In the genomic region with DNA sequence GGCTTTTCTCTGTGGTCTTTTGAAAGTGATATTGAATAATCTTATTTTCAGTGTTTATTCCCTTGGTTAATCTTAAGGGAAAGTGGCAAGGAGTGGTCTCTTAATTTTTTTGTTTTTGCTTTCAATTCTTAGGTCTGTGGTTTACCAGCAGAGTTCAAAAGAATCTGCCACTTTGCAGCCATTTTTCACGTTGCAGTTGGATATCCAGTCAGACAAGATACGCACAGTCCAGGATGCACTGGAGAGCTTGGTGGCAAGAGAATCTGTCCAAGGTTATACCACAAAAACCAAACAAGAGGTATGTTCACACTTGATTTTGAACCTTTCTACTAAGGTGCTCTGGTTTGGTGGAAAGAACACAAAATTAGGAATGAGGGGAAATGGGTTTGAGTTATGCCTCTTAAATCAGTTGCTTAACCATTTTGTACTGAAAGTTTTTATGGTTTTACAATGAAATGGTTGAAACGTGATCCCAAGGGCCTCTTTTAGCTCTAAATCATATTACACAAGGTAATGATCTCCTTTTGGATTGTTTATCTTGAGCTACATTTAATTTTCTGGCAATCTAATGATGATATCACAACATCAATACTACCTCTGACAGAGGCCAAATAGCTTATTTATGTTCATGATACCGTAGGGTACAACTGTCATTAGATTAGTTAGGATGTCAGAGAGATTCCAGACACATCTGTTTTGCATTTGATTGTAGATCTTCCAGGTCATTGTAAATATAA, we compare ENCODE assay signal across 1 cellular context.
TF ChIP-seq lines count a peak whose summit lies in the region.

No MANE protein-coding gene starts in this region.

TF ChIP-seq in SK-N-SH, 30 proteins besides CTCF, POLR2A, EP300 and RAD21 (continued from another document):
- TF ChIP-seq, protein P1, sequence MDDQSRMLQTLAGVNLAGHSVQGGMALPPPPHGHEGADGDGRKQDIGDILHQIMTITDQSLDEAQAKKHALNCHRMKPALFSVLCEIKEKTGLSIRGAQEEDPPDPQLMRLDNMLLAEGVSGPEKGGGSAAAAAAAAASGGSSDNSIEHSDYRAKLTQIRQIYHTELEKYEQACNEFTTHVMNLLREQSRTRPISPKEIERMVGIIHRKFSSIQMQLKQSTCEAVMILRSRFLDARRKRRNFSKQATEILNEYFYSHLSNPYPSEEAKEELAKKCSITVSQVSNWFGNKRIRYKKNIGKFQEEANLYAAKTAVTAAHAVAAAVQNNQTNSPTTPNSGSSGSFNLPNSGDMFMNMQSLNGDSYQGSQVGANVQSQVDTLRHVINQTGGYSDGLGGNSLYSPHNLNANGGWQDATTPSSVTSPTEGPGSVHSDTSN (IDR thresholded peaks at IDR 0.05), result no peak; the same call in 1 of the 2 replicates
- TF ChIP-seq YY1 (IDR thresholded peaks at IDR 0.05; ENCODE audit: low read depth), result no peak
- TF ChIP-seq, protein P2, sequence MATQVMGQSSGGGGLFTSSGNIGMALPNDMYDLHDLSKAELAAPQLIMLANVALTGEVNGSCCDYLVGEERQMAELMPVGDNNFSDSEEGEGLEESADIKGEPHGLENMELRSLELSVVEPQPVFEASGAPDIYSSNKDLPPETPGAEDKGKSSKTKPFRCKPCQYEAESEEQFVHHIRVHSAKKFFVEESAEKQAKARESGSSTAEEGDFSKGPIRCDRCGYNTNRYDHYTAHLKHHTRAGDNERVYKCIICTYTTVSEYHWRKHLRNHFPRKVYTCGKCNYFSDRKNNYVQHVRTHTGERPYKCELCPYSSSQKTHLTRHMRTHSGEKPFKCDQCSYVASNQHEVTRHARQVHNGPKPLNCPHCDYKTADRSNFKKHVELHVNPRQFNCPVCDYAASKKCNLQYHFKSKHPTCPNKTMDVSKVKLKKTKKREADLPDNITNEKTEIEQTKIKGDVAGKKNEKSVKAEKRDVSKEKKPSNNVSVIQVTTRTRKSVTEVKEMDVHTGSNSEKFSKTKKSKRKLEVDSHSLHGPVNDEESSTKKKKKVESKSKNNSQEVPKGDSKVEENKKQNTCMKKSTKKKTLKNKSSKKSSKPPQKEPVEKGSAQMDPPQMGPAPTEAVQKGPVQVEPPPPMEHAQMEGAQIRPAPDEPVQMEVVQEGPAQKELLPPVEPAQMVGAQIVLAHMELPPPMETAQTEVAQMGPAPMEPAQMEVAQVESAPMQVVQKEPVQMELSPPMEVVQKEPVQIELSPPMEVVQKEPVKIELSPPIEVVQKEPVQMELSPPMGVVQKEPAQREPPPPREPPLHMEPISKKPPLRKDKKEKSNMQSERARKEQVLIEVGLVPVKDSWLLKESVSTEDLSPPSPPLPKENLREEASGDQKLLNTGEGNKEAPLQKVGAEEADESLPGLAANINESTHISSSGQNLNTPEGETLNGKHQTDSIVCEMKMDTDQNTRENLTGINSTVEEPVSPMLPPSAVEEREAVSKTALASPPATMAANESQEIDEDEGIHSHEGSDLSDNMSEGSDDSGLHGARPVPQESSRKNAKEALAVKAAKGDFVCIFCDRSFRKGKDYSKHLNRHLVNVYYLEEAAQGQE (IDR thresholded peaks at IDR 0.05; ENCODE audit: low read depth, low read length), result no peak
- no peak for TF ChIP-seq RFX5 (IDR thresholded peaks at IDR 0.05; ENCODE audit: low read length)
- TF ChIP-seq ELF1 (IDR thresholded peaks at IDR 0.05), result no peak
- TF ChIP-seq, protein P3, sequence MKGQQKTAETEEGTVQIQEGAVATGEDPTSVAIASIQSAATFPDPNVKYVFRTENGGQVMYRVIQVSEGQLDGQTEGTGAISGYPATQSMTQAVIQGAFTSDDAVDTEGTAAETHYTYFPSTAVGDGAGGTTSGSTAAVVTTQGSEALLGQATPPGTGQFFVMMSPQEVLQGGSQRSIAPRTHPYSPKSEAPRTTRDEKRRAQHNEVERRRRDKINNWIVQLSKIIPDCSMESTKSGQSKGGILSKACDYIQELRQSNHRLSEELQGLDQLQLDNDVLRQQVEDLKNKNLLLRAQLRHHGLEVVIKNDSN (IDR thresholded peaks at IDR 0.05; ENCODE audit: borderline replicate concordance, low read depth), result no peak
- peak; percentile 99 for TF ChIP-seq RCOR1 (IDR thresholded peaks at IDR 0.05; ENCODE audit: low read length)
- TF ChIP-seq FOXJ3 (CRISPR knock-in tag; IDR thresholded peaks at IDR 0.05), result peak; percentile 86; the same call in 1 of the 2 replicates
- peak; percentile 64 for TF ChIP-seq CHD2 (IDR thresholded peaks at IDR 0.05; ENCODE audit: low read length, partially characterized antibody)
- TF ChIP-seq TCF12 (IDR thresholded peaks at IDR 0.05), result peak; percentile 78
- TF ChIP-seq GATA2 (CRISPR knock-in tag; IDR thresholded peaks at IDR 0.05), result peak; percentile 99
- no peak for TF ChIP-seq NFIC (IDR thresholded peaks at IDR 0.05; ENCODE audit: borderline replicate concordance)
- TF ChIP-seq RXRA (IDR thresholded peaks at IDR 0.05; ENCODE audit: borderline replicate concordance, low read depth), result no peak
- TF ChIP-seq NRF1 (IDR thresholded peaks at IDR 0.05; ENCODE audit: low read depth, low read length), result no peak
- TF ChIP-seq JUND (IDR thresholded peaks at IDR 0.05), result peak; percentile 25; the same call in 1 of the 2 replicates
- no peak for TF ChIP-seq GABPA (IDR thresholded peaks at IDR 0.05; ENCODE audit: low read depth)
- no peak for TF ChIP-seq SMC3 (IDR thresholded peaks at IDR 0.05; ENCODE audit: low read depth, low read length)
